Comparison of ENCODE assay signal across 8 cellular contexts in the genomic region with DNA sequence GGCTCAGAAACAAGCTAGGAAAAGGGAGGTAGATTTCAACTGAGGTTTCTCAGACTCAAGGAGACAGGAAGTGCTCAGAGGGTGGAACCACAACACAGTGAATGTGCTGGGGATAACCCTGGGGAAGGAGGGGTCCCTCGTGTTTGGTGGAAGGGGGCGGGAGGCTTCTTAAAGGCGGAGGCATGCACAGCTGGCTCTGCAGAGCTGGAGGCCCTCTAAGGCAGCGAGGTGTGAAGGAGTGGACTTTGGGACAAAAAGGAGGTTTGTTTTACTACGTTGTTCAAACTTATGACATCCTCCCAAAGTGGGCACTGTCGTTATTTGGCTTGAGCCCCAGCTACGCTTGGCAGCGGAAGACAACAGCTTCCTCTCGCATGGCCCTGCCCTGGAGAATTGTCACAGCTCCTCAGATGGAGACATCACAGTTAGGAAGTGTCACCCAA. TPM values are rescaled to one million over a fixed set of nuclear protein-coding genes. Genes with fewer than 3 reads are reported as not detected.
DNase-seq lines count a peak whose midpoint lies in the region; ATAC-seq and TF ChIP-seq lines count a peak whose summit lies in the region.

No MANE protein-coding gene starts in this region.

- H3K4me1 Mint-ChIP-seq in neural progenitor cell, result peaks cover 16% of the 10 kb centered on the region

- DNase-seq in SJCRH30, result peak; percentile 9 to 20
- peak; percentile 23 for DNase-seq in choroid plexus epithelial cell (ENCODE audit: low read depth)
- DNase-seq in neural progenitor cell (ENCODE audit: low spot score), result no peak

- no peak overlapping the region for H3K9ac ChIP-seq in neural progenitor cell

- peak overlapping the region; percentile 50 for H2AFZ ChIP-seq in ACC112 (ENCODE audit: low read length, unreplicated experiment)
- no peak overlapping the region for H2AFZ ChIP-seq in neural progenitor cell (replicated peaks)

- no peaks in the 10 kb centered on the region for H3K27me3 ChIP-seq in ACC112 (ENCODE audit: insufficient read depth, low read length)
- no peaks in the 10 kb centered on the region for H3K27me3 ChIP-seq in SJCRH30
- H3K27me3 ChIP-seq in neural progenitor cell, result peaks cover 37% of the 10 kb centered on the region

- no peaks in the 10 kb centered on the region for H4K20me1 ChIP-seq in neural progenitor cell (ENCODE audit: low read depth)

- no peak overlapping the region for H3K4me2 ChIP-seq in neural progenitor cell

- no peak for TF ChIP-seq CTCF in choroid plexus epithelial cell (conservative IDR thresholded peaks at IDR 0.05; ENCODE audit: low read depth, low read length)
- TF ChIP-seq CTCF in neural progenitor cell (IDR thresholded peaks at IDR 0.05), result no peak

- H3K36me3 ChIP-seq in ACC112 (ENCODE audit: insufficient read depth, low read length), result no peaks in the 10 kb centered on the region
- no peaks in the 10 kb centered on the region for H3K36me3 ChIP-seq in SJCRH30
- H3K36me3 ChIP-seq in neural progenitor cell, result no peaks in the 10 kb centered on the region

- H3K27ac Mint-ChIP-seq in neural progenitor cell, result no peak overlapping the region

- peaks cover 14% of the 10 kb centered on the region for H3K4me1 ChIP-seq in ACC112 (ENCODE audit: control insufficient read depth, insufficient read depth, low read length, unreplicated experiment)
- no peaks in the 10 kb centered on the region for H3K4me1 ChIP-seq in SJCRH30
- H3K4me1 ChIP-seq in neural progenitor cell, result no peaks in the 10 kb centered on the region

- peak overlapping the region; percentile 43 for H3K4me3 Mint-ChIP-seq in neural progenitor cell

- no peaks in the 10 kb centered on the region for H3K79me2 ChIP-seq in ACC112 (ENCODE audit: control insufficient read depth, insufficient read depth, low read length, unreplicated experiment)
- H3K79me2 ChIP-seq in neural progenitor cell (ENCODE audit: low read depth), result no peaks in the 10 kb centered on the region

- H3F3A ChIP-seq in neural progenitor cell (ENCODE audit: low read depth), result no peaks in the 10 kb centered on the region

- peaks cover 5% of the 10 kb centered on the region for H3K27me3 Mint-ChIP-seq in neural progenitor cell (ENCODE audit: insufficient read depth, low read depth)

- H3K27ac ChIP-seq in ACC112 (ENCODE audit: low read depth, low read length), result no peak overlapping the region
- no peak overlapping the region for H3K27ac ChIP-seq in SJCRH30
- no peak overlapping the region for H3K27ac ChIP-seq in neural progenitor cell

- H3K36me3 Mint-ChIP-seq in neural progenitor cell, result no peaks in the 10 kb centered on the region

- H3K4me3 ChIP-seq in ACC112 (ENCODE audit: low read depth, low read length) (no peak overlapping the region), SJCRH30 (no peak overlapping the region), choroid plexus epithelial cell (ENCODE audit: low read depth, low read length) (no peak overlapping the region), neural progenitor cell (no peak overlapping the region)

- peaks cover 14% of the 10 kb centered on the region for H3K9me3 Mint-ChIP-seq in neural progenitor cell

- H3K9me3 ChIP-seq in SJCRH30 (replicated peaks), result no peaks in the 10 kb centered on the region
- H3K9me3 ChIP-seq in neural progenitor cell (ENCODE audit: low read depth), result no peaks in the 10 kb centered on the region

- ATAC-seq in GM21528 (IDR thresholded peaks at IDR 0.05; ENCODE audit: low FRiP score, unreplicated experiment) (no peak), GM18519 (IDR thresholded peaks at IDR 0.05; ENCODE audit: low FRiP score, unreplicated experiment) (no peak), HG02885 (IDR thresholded peaks at IDR 0.05; ENCODE audit: poor library complexity, unreplicated experiment) (no peak), GM19328 (IDR thresholded peaks at IDR 0.05; ENCODE audit: unreplicated experiment) (no peak)

RNA-seq across cellular contexts. Expression of gene MTM1, which starts 21.7 kb away (rescaled TPM):
- total RNA-seq in SJCRH30 (2014; rRNA removed; shearing (Covaris generic)), result 5.3 and 6.1 TPM in 2 replicates
- 12.3 and 15.3 TPM in 2 replicates for total RNA-seq in neural progenitor cell (ENCODE audit: low replicate concordance)
